ENCODE assay signal across 7 cellular contexts in genomic region chr1:47438321-47439150, GRCh38. TPM values are rescaled to one million over a fixed set of nuclear protein-coding genes. Genes with fewer than 3 reads are reported as not detected.
DNase-seq lines count a peak whose midpoint lies in the region; ATAC-seq and TF ChIP-seq lines count a peak whose summit lies in the region.

No MANE protein-coding gene starts in this region.

- TF ChIP-seq POLR2A in HCT116 (IDR thresholded peaks at IDR 0.05; ENCODE audit: borderline replicate concordance, extremely low read depth, insufficient read depth, insufficient read length) = no peak
- no peak for TF ChIP-seq POLR2A in prostate gland (IDR thresholded peaks at IDR 0.05)

- H3K27ac Mint-ChIP-seq in T-cell = no peak overlapping the region

- no peak overlapping the region for H2AFZ ChIP-seq in HCT116 (ENCODE audit: low read depth, low read length, poor library complexity, severe bottlenecking)

- 1% methylated on average over 70 of the region's 117 CpGs for WGBS in prostate gland

- TF ChIP-seq RAD21 in HCT116 (IDR thresholded peaks at IDR 0.05; ENCODE audit: low read depth) = no peak

- H3K4me2 ChIP-seq in HCT116 (ENCODE audit: low read length) = peak overlapping the region; percentile 88

- H3K79me2 ChIP-seq in HCT116 (ENCODE audit: insufficient read depth, low read length) = peaks cover 33% of the 10 kb centered on the region

- H3K4me1 ChIP-seq in HCT116 (ENCODE audit: control insufficient read depth in 1 of 2, insufficient read depth in 2 of 2, low read length in 2 of 2) = peaks cover 3 to 9% of the 10 kb centered on the region in 2 experiments; a peak in 3 of 4 replicates
- H3K4me1 ChIP-seq in duodenal mucosa (ENCODE audit: control insufficient read depth in 1 of 2, insufficient read depth in 2 of 2, low read length in 2 of 2) = peaks cover 19% of the 10 kb centered on the region in 2 donors
- no peaks in the 10 kb centered on the region for H3K4me1 ChIP-seq in prostate gland (replicated peaks)

- peaks cover 5 to 7% of the 10 kb centered on the region in 2 donors for H3K27me3 Mint-ChIP-seq in T-cell

- H3K9me3 ChIP-seq in HCT116 (ENCODE audit: control insufficient read depth in 1 of 2, insufficient read depth in 1 of 2, low read depth in 1 of 2, low read length in 2 of 2) (no peaks in the 10 kb centered on the region), duodenal mucosa (ENCODE audit: control insufficient read depth in 1 of 2, low read length in 2 of 2) (no peaks in the 10 kb centered on the region), prostate gland (no peaks in the 10 kb centered on the region)

- DNase-seq in HCT116 (ENCODE audit: low read depth, low spot score) (no peak), T-cell (peak in 31 of 34 experiments; percentile 16 to 49 (median 30)), prostate gland (ENCODE audit: low spot score) (no peak), NCI-H2196 (lab: John Stamatoyannopoulos, UW; ENCODE audit: unreplicated experiment) (no peak), SHP77 (lab: John Stamatoyannopoulos, UW) (no peak)

- peak overlapping the region; percentile 89 for H3K9ac ChIP-seq in HCT116 (ENCODE audit: low read length)
- H3K9ac ChIP-seq in duodenal mucosa (ENCODE audit: low read depth in 1 of 2, low read length in 2 of 2) = peak overlapping the region in 1 of 2 donors; percentile 18

- H3K9me3 Mint-ChIP-seq in T-cell = no peaks in the 10 kb centered on the region

- intact Hi-C loops in HCT116 (cut with micrococcal nuclease) (loop anchor here (5.0 kb wide), 1 partner anchor 184 kb away; no protein-coding TSS in a partner anchor), prostate gland (cut with DNase I) (loop anchor here (5.0 kb wide), 1 partner anchor 139 kb away; no protein-coding TSS in a partner anchor)

- no peaks in the 10 kb centered on the region for H3K27me3 ChIP-seq in HCT116 (ENCODE audit: insufficient read depth, low read length)
- H3K27me3 ChIP-seq in duodenal mucosa (ENCODE audit: control insufficient read depth in 1 of 2, insufficient read depth in 2 of 2, low read length in 2 of 2) = peaks cover 36 to 53% of the 10 kb centered on the region in 2 donors
- H3K27me3 ChIP-seq in prostate gland (replicated peaks; ENCODE audit: insufficient read depth) = peaks cover 30% of the 10 kb centered on the region

- no peaks in the 10 kb centered on the region for H4K20me1 ChIP-seq in HCT116 (ENCODE audit: insufficient read depth)

- BruUV-seq in HCT116 (replicated peaks; lab: Mats Ljungman, UMichigan) = no TSS peak

- H3K4me3 Mint-ChIP-seq in T-cell = peak overlapping the region in 2 of 3 donors; percentile 72 to 80

- POLR2A ChIA-PET in HCT116 (lab: Charles Lee) (interaction anchor here (1.1 kb wide), 2 partner anchors 10 to 260 kb away, joined by 3 to 4 read pairs; no protein-coding TSS in a partner anchor), T-cell (lab: Charles Lee) (no interaction called here)

- RAD21 ChIA-PET in HCT116 (lab: Charles Lee; ENCODE audit: low non-redundant PET in 1 of 2, low total read pairs in 2 of 2, uncharacterized antibody in 2 of 2, unreplicated experiment in 2 of 2) = interaction anchor here (1.2 to 1.3 kb wide), 2 partner anchors 288 kb away, joined by 6 to 11 read pairs; no protein-coding TSS in a partner anchor

- CTCF ChIA-PET in HCT116 (lab: Charles Lee) = interaction anchor here (1.0 to 4.2 kb wide), 27 partner anchors 10 to 317 kb away, joined by 3 to 87 read pairs (median 7); partner anchors contain the start of gene STIL
- CTCF ChIA-PET in T-cell (lab: Charles Lee) = interaction anchor here (0.8 to 2.2 kb wide), 11 partner anchors 8 to 288 kb away, joined by 3 to 24 read pairs (median 4); partner anchors contain the start of gene CMPK1 (in 1 of the 2)

- no peaks in the 10 kb centered on the region for H3K9me2 ChIP-seq in HCT116 (ENCODE audit: insufficient read depth)

- H3K4me3 ChIP-seq in HCT116 (replicated peaks in 1 of 2; ENCODE audit: low read depth in 1 of 2, low read length in 2 of 2) (peak overlapping the region; percentile 86 to 95), duodenal mucosa (ENCODE audit: low read depth in 1 of 2, low read length in 2 of 2) (peak overlapping the region; percentile 59 to 63), prostate gland (peak overlapping the region; percentile 47 to 57)

- TF ChIP-seq CTCF in HCT116 (IDR thresholded peaks at IDR 0.05 in 2 of 3, conservative IDR thresholded peaks at IDR 0.05 in 1 of 3; ENCODE audit: borderline replicate concordance in 1 of 3, insufficient read depth in 1 of 3, low read depth in 2 of 3, low read length in 2 of 3) = no peak
- no peak for TF ChIP-seq CTCF in prostate gland (IDR thresholded peaks at IDR 0.05)

- peak overlapping the region; percentile 96 for H3K27ac ChIP-seq in HCT116 (ENCODE audit: low read depth, low read length)
- no peak overlapping the region for H3K27ac ChIP-seq in duodenal mucosa (ENCODE audit: low read depth, low read length)
- H3K27ac ChIP-seq in prostate gland = peak overlapping the region; percentile 80 to 86

- H3K4me1 Mint-ChIP-seq in T-cell = peaks cover 20 to 25% (median 22%) of the 10 kb centered on the region in 3 donors

- ATAC-seq in HCT116 (0 out of 2 replicates have a peak, but pooled peaks have one; percentile 1), T-cell (replicated peaks in 1 of 4) (peak in 3 of 4 experiments; percentile 9 to 11 (median 11)), HG03139 (IDR thresholded peaks at IDR 0.05; ENCODE audit: unreplicated experiment) (no peak)

- H3K36me3 ChIP-seq in HCT116 (ENCODE audit: control insufficient read depth in 1 of 2, insufficient read depth in 2 of 2, low read length in 2 of 2) = no peaks in the 10 kb centered on the region
- no peaks in the 10 kb centered on the region for H3K36me3 ChIP-seq in duodenal mucosa (ENCODE audit: control insufficient read depth in 1 of 2, insufficient read depth in 2 of 2, low read length in 2 of 2)
- no peaks in the 10 kb centered on the region for H3K36me3 ChIP-seq in prostate gland

- no peaks in the 10 kb centered on the region for H3K36me3 Mint-ChIP-seq in T-cell

TF ChIP-seq in HCT116, 20 proteins besides CTCF, POLR2A, EP300 and RAD21 (continues in another document):
- TF ChIP-seq JUND (IDR thresholded peaks at IDR 0.05) (no peak), SP1 (IDR thresholded peaks at IDR 0.05; ENCODE audit: low read depth) (no peak), EZH2 (IDR thresholded peaks at IDR 0.05) (no peak), EZH2phosphoT487 (IDR thresholded peaks at IDR 0.05; ENCODE audit: borderline replicate concordance) (no peak), MAX (IDR thresholded peaks at IDR 0.05) (no peak), SIN3A (IDR thresholded peaks at IDR 0.05; ENCODE audit: low read depth) (no peak; the same call in 1 of the 2 replicates), CEBPB (IDR thresholded peaks at IDR 0.05; ENCODE audit: low read depth) (no peak), ATF3 (IDR thresholded peaks at IDR 0.05) (no peak), ZNF274 (IDR thresholded peaks at IDR 0.05; ENCODE audit: low read depth, low read length) (no peak), YY1 (IDR thresholded peaks at IDR 0.05; ENCODE audit: extremely low read depth, insufficient replicate concordance, low read depth, low read length) (no peak), CBX3 (IDR thresholded peaks at IDR 0.05; ENCODE audit: low read depth) (no peak), SRF (IDR thresholded peaks at IDR 0.05; ENCODE audit: low read depth) (no peak), EGR1 (IDR thresholded peaks at IDR 0.05; ENCODE audit: low read depth) (no peak), ZBTB33 (IDR thresholded peaks at IDR 0.05; ENCODE audit: extremely low read depth, insufficient replicate concordance, low read length) (no peak), FOSL1 (IDR thresholded peaks at IDR 0.05; ENCODE audit: low read depth) (no peak), TCF7L2 (IDR thresholded peaks at IDR 0.05; ENCODE audit: borderline replicate concordance, extremely low read depth, insufficient read depth, insufficient read length) (no peak)

RNA-seq across cellular contexts. Expression of gene FOXD2, which starts 0.7 kb away (rescaled TPM):
- total RNA-seq in HCT116 (2021; ENCODE audit: unreplicated experiment) = 1.9 TPM
- polyA plus RNA-seq in HCT116 (2012) = 1.0 and 1.5 TPM in 2 replicates
- under 1 TPM; 0.42 to 0.76 (median 0.56) TPM for total RNA-seq in T-cell
- total RNA-seq in prostate gland = 1 to 10 TPM; 1.2 to 1.8 TPM

RNA-seq across cellular contexts. Expression of gene FOXE3, which starts 22.5 kb away (rescaled TPM):
- total RNA-seq in HCT116 (2021; ENCODE audit: unreplicated experiment) (0.20 TPM), T-cell (under 1 TPM in 1 of 5 donors, not detected in 4; 0.18 TPM), prostate gland (under 1 TPM in 1 of 2 donors, not detected in 1; 0.28 TPM)
- 0.09 TPM in 2 replicates for polyA plus RNA-seq in HCT116 (2012)

Comparison
In these comparisons a context has a peak if more than half of its experiments do, and no peak if none do; other contexts are left out.
1. DNase-seq: peak in T-cell (31 of 34); none in HCT116 (single experiment), prostate gland (single experiment), NCI-H2196 (single experiment) and SHP77 (0 of 2).
2. Peak in every context shown above with its lines, with median percentiles within 50 percentile points of each other: H3K4me3 ChIP-seq.